Comparison of ENCODE assay signal across 23 cellular contexts in genomic region chr9:129150672-129151211, GRCh38. TPM values are rescaled to one million over a fixed set of nuclear protein-coding genes. Genes with fewer than 3 reads are reported as not detected.
A peak's percentile ranks its signal among the peaks of the same experiment; 100 is the strongest.
DNase-seq lines count a peak whose midpoint lies in the region; ATAC-seq, FAIRE-seq and TF ChIP-seq lines count a peak whose summit lies in the region.
"Had no signal": no experiment of that assay in that cellular context is flagged by ENCODE, and none has a peak within 500 bp of the region (broad histone marks: within the 10 kb centered on the region; RNA-seq: fewer than 3 reads in every experiment).

No MANE protein-coding gene starts in this region.

- H3K27ac ChIP-seq in cardiac muscle cell (peak overlapping the region; percentile 28), astrocyte (ENCODE audit: low read depth, low read length) (no peak overlapping the region), trophoblast cell (ENCODE audit: low read depth, low read length) (no peak overlapping the region)
- H3K27ac ChIP-seq: 22Rv1, A549, C4-2B, HL-60 had no signal

- H4K91ac ChIP-seq in trophoblast cell (ENCODE audit: low read depth, low read length) = no peak overlapping the region

- H4K8ac ChIP-seq in trophoblast cell (ENCODE audit: low read depth, low read length) = no peak overlapping the region

- no peak overlapping the region for H3K4ac ChIP-seq in trophoblast cell (ENCODE audit: low read depth, low read length)

- H3K23ac ChIP-seq in trophoblast cell (ENCODE audit: low read length) = no peak overlapping the region

- H3K4me3 ChIP-seq in cardiac muscle cell (no peak overlapping the region), astrocyte (ENCODE audit: insufficient read depth, low read depth, low read length) (no peak overlapping the region), trophoblast cell (ENCODE audit: low read depth, low read length) (no peak overlapping the region)
- H3K4me3 ChIP-seq: A549, GM23338 had no signal

- H2AFZ ChIP-seq in astrocyte (ENCODE audit: low read depth, low read length) = no peak overlapping the region
- no peak overlapping the region for H2AFZ ChIP-seq in trophoblast cell (ENCODE audit: insufficient read depth, low read length, poor library complexity)
- H2AFZ ChIP-seq: GM23338 had no signal

- no peak overlapping the region for H2BK5ac ChIP-seq in trophoblast cell (ENCODE audit: low read depth, low read length, poor library complexity)

- H3K36me3 ChIP-seq in cardiac muscle cell (peaks cover 6% of the 10 kb centered on the region), astrocyte (ENCODE audit: insufficient read depth, low read length) (peaks cover 6% of the 10 kb centered on the region), trophoblast cell (ENCODE audit: control insufficient read depth in 1 of 2, insufficient read depth in 2 of 2, low read length in 2 of 2) (peaks cover 61 to 64% of the 10 kb centered on the region in 2 experiments)

- peak overlapping the region; percentile 50 for H3K27ac Mint-ChIP-seq in astrocyte (ENCODE audit: unreplicated experiment)
- H3K27ac Mint-ChIP-seq: GM23338, IgD-negative memory B cell had no signal

- DNase-seq in cardiac muscle cell (ENCODE audit: low read depth in 1 of 2, low spot score in 1 of 2) (no peak), Right ventricle myocardium inferior (ENCODE audit: missing footprints) (no peak), astrocyte (ENCODE audit: low read depth) (no peak), trophoblast cell (no peak), SW480 (ENCODE audit: low spot score) (no peak), NCI-H2227 (lab: John Stamatoyannopoulos, UW; ENCODE audit: unreplicated experiment) (no peak)
- no peak for DNase-seq in stimulated activated CD8-positive, alpha-beta memory T cell treated with anti-CD3 and anti-CD28 coated beads, Interleukin-4, amount 100 ng/mL, for 48 hours
- DNase-seq: AML-193; Caco-2; CD4-positive, alpha-beta T cell; HFFc6 had no signal

- no peak for FAIRE-seq in astrocyte (lab: Jason Lieb, UNC)
- FAIRE-seq: A549, D721Med, G401.6, GM12892, GM18507, H54 had no signal

- H3K9me3 ChIP-seq in cardiac muscle cell (ENCODE audit: low read depth) (no peaks in the 10 kb centered on the region), astrocyte (ENCODE audit: insufficient read depth, low read depth, low read length) (no peaks in the 10 kb centered on the region), trophoblast cell (ENCODE audit: insufficient read depth, low read depth, low read length) (no peaks in the 10 kb centered on the region)
- H3K9me3 ChIP-seq: A549, Caco-2 had no signal

- H3K27me3 Mint-ChIP-seq in astrocyte (ENCODE audit: low read depth, unreplicated experiment) = no peaks in the 10 kb centered on the region
- H3K27me3 Mint-ChIP-seq: CD4-positive, alpha-beta T cell; IgD-negative memory B cell had no signal

- H4K12ac ChIP-seq in trophoblast cell (ENCODE audit: low read depth, low read length) = no peak overlapping the region

- WGBS in trophoblast cell (ENCODE audit: extremely low coverage, insufficient coverage, insufficient read length) = no CpG with 5 or more reads among the region's 18 CpGs

- intact Hi-C loops in Right ventricle myocardium inferior (cut with DNase I) = no loop called here

- H3K14ac ChIP-seq in trophoblast cell (ENCODE audit: low read length) = no peak overlapping the region

- H3K36me3 Mint-ChIP-seq in astrocyte (ENCODE audit: low read depth, unreplicated experiment) = peaks cover 15% of the 10 kb centered on the region

- H3K4me3 Mint-ChIP-seq in astrocyte (ENCODE audit: unreplicated experiment) = no peak overlapping the region
- H3K4me3 Mint-ChIP-seq: CD4-positive, alpha-beta T cell; GM23338; HFFc6 had no signal

- H4K20me1 ChIP-seq in astrocyte (ENCODE audit: insufficient read depth, low read length) = no peaks in the 10 kb centered on the region

- H3K9ac ChIP-seq in astrocyte (ENCODE audit: low read length) (no peak overlapping the region), trophoblast cell (ENCODE audit: low read length) (no peak overlapping the region)

- no peak overlapping the region for H2BK120ac ChIP-seq in trophoblast cell (ENCODE audit: insufficient read depth, low read length, poor library complexity)

- no peak overlapping the region for H2AK5ac ChIP-seq in trophoblast cell (ENCODE audit: low read length)

- H3K4me1 Mint-ChIP-seq in astrocyte (ENCODE audit: low read depth, unreplicated experiment) = peaks cover 21% of the 10 kb centered on the region

- no peak for TF ChIP-seq CTCF in cardiac muscle cell (IDR thresholded peaks at IDR 0.05; ENCODE audit: low read depth, low read length)
- no peak for TF ChIP-seq CTCF in astrocyte (IDR thresholded peaks at IDR 0.05; ENCODE audit: insufficient read depth, low read depth, low read length)

- peak overlapping the region; percentile 12 for H3K18ac ChIP-seq in trophoblast cell (ENCODE audit: low read length)

- H3K27me3 ChIP-seq in cardiac muscle cell = no peaks in the 10 kb centered on the region
- H3K27me3 ChIP-seq in astrocyte (ENCODE audit: insufficient read depth, low read length) = no peaks in the 10 kb centered on the region
- H3K27me3 ChIP-seq in trophoblast cell (ENCODE audit: insufficient read depth, low read length) = no peaks in the 10 kb centered on the region

- no peaks in the 10 kb centered on the region for H3K9me3 Mint-ChIP-seq in astrocyte (ENCODE audit: unreplicated experiment)
- H3K9me3 Mint-ChIP-seq: CD4-positive, alpha-beta T cell; GM23338; HFFc6; IgD-negative memory B cell had no signal

- peaks cover 20% of the 10 kb centered on the region for H3K79me1 ChIP-seq in trophoblast cell (ENCODE audit: low read length)

- H2BK12ac ChIP-seq in trophoblast cell (ENCODE audit: low read length) = no peak overlapping the region

- no peak overlapping the region for H3K4me2 ChIP-seq in astrocyte (ENCODE audit: low read length)
- no peak overlapping the region for H3K4me2 ChIP-seq in trophoblast cell (ENCODE audit: low read length)
- H3K4me2 ChIP-seq: A549, GM23338 had no signal

- H3K79me2 ChIP-seq in astrocyte (ENCODE audit: insufficient read depth, low read length) = peaks cover 4% of the 10 kb centered on the region
- peaks cover 11% of the 10 kb centered on the region for H3K79me2 ChIP-seq in trophoblast cell (ENCODE audit: control insufficient read depth, insufficient read depth, low read length, poor library complexity)

- H3K4me1 ChIP-seq in cardiac muscle cell (ENCODE audit: low read depth) (peaks cover 15% of the 10 kb centered on the region), astrocyte (ENCODE audit: insufficient read depth, low read length) (peaks cover 13% of the 10 kb centered on the region), trophoblast cell (ENCODE audit: control insufficient read depth in 1 of 2, insufficient read depth in 2 of 2, low read length in 2 of 2) (peaks cover 18 to 27% of the 10 kb centered on the region in 2 experiments)

- no peak for ATAC-seq in Right ventricle myocardium inferior
- ATAC-seq: A549, GM23338, HCT116 had no signal

RNA-seq across cellular contexts. Expression of gene IER5L, which starts 27.3 kb away (rescaled TPM):
- 51.7 and 77.4 TPM in 2 replicates for total RNA-seq in cardiac muscle cell
- 21.5 and 38.5 TPM in 2 replicates for polyA plus RNA-seq in cardiac muscle cell
- total RNA-seq in Right ventricle myocardium inferior = 4.6 TPM
- 47.0 and 55.0 TPM in 2 replicates for total RNA-seq in astrocyte
- polyA plus RNA-seq in trophoblast cell (2013) = 63.3 and 64.2 TPM in 2 replicates
- polyA plus RNA-seq: IgD-negative memory B cell had no signal

RNA-seq across cellular contexts. Expression of gene PTPA, which starts 39.5 kb away (rescaled TPM):
- total RNA-seq in cardiac muscle cell (197 and 257 TPM in 2 replicates), Right ventricle myocardium inferior (194 TPM), astrocyte (122 and 134 TPM in 2 replicates)
- 144 and 156 TPM in 2 replicates for polyA plus RNA-seq in cardiac muscle cell
- 62.5 and 63.2 TPM in 2 replicates for polyA plus RNA-seq in trophoblast cell (2013)

RNA-seq across cellular contexts. Expression of gene CRAT, which starts 40.1 kb away (rescaled TPM):
- total RNA-seq in cardiac muscle cell (81.6 and 92.8 TPM in 2 replicates), Right ventricle myocardium inferior (85.5 TPM), astrocyte (21.2 and 25.3 TPM in 2 replicates)
- 80.6 and 85.2 TPM in 2 replicates for polyA plus RNA-seq in cardiac muscle cell
- 13.3 and 13.9 TPM in 2 replicates for polyA plus RNA-seq in trophoblast cell (2013)
